8 cellular contexts compared by ENCODE assay signal in genomic region chr6:12007915-12008286, GRCh38. TPM values are rescaled to one million over a fixed set of nuclear protein-coding genes. Genes with fewer than 3 reads are reported as not detected.
DNase-seq lines count a peak whose midpoint lies in the region; ATAC-seq lines count a peak whose summit lies in the region.

No MANE protein-coding gene starts in this region.

- no peaks in the 10 kb centered on the region for H3K27me3 Mint-ChIP-seq in activated CD8-positive, alpha-beta memory T cell treated with anti-CD3 and anti-CD28 coated beads, Interleukin-2, amount 10 ng/mL, durations not matched to agents 7 days and 5 days
- H3K27me3 Mint-ChIP-seq in activated naive CD8-positive, alpha-beta T cell treated with anti-CD3 and anti-CD28 coated beads, Interleukin-2, amount 50 U/mL, for 24 hours, result no peaks in the 10 kb centered on the region

- 77% methylated on average over 4 of the region's 4 CpGs for WGBS in thymus

- no peaks in the 10 kb centered on the region for H3K9me3 Mint-ChIP-seq in activated CD8-positive, alpha-beta memory T cell treated with anti-CD3 and anti-CD28 coated beads, Interleukin-2, amount 10 ng/mL, durations not matched to agents 7 days and 5 days (ENCODE audit: low read depth)
- no peaks in the 10 kb centered on the region for H3K9me3 Mint-ChIP-seq in activated naive CD8-positive, alpha-beta T cell treated with anti-CD3 and anti-CD28 coated beads, Interleukin-2, amount 50 U/mL, for 24 hours

- no peaks in the 10 kb centered on the region for H3K36me3 Mint-ChIP-seq in activated CD8-positive, alpha-beta memory T cell treated with anti-CD3 and anti-CD28 coated beads, Interleukin-2, amount 10 ng/mL, durations not matched to agents 7 days and 5 days
- H3K36me3 Mint-ChIP-seq in activated naive CD8-positive, alpha-beta T cell treated with anti-CD3 and anti-CD28 coated beads, Interleukin-2, amount 50 U/mL, for 24 hours (ENCODE audit: low read depth), result no peaks in the 10 kb centered on the region

- H3K27ac Mint-ChIP-seq in activated CD8-positive, alpha-beta memory T cell treated with anti-CD3 and anti-CD28 coated beads, Interleukin-2, amount 10 ng/mL, durations not matched to agents 7 days and 5 days, result peak overlapping the region; percentile 99
- H3K27ac Mint-ChIP-seq in activated naive CD8-positive, alpha-beta T cell treated with anti-CD3 and anti-CD28 coated beads, Interleukin-2, amount 50 U/mL, for 24 hours, result peak overlapping the region; percentile 99

- peaks cover 19% of the 10 kb centered on the region for H3K4me1 Mint-ChIP-seq in activated CD8-positive, alpha-beta memory T cell treated with anti-CD3 and anti-CD28 coated beads, Interleukin-2, amount 10 ng/mL, durations not matched to agents 7 days and 5 days
- H3K4me1 Mint-ChIP-seq in activated naive CD8-positive, alpha-beta T cell treated with anti-CD3 and anti-CD28 coated beads, Interleukin-2, amount 50 U/mL, for 24 hours, result peaks cover 27% of the 10 kb centered on the region

- peak overlapping the region; percentile 84 for H3K4me3 ChIP-seq in thymus (ENCODE audit: low read length)

- no peaks in the 10 kb centered on the region for H3K27me3 ChIP-seq in thymus (ENCODE audit: control insufficient read depth, insufficient read depth)

- DNase-seq in activated CD8-positive, alpha-beta memory T cell treated with anti-CD3 and anti-CD28 coated beads, Interleukin-2, amount 10 ng/mL, durations not matched to agents 7 days and 5 days, result no peak
- no peak for DNase-seq in activated CD8-positive, alpha-beta memory T cell treated with anti-CD3 and anti-CD28 coated beads, Interleukin-2, amount 50 U/mL, for 4 hours
- DNase-seq in activated naive CD8-positive, alpha-beta T cell treated with anti-CD3 and anti-CD28 coated beads, Interleukin-2, amount 50 U/mL, for 24 hours, result no peak
- DNase-seq in kidney tubule cell (ENCODE audit: low spot score) (peak; percentile 51), RKO (ENCODE audit: low spot score) (no peak), superior temporal gyrus (ENCODE audit: extremely low spot score) (no peak)

- CTCF ChIA-PET in activated CD8-positive, alpha-beta memory T cell treated with anti-CD3 and anti-CD28 coated beads, Interleukin-2, amount 10 ng/mL, durations not matched to agents 7 days and 5 days (lab: Charles Lee), result no interaction called here

- no peaks in the 10 kb centered on the region for H3K36me3 ChIP-seq in thymus (ENCODE audit: control insufficient read depth, insufficient read depth)

- H3K27ac ChIP-seq in thymus (ENCODE audit: low read depth), result peak overlapping the region; percentile 99

- no peak for ATAC-seq in activated CD8-positive, alpha-beta memory T cell treated with anti-CD3 and anti-CD28 coated beads, Interleukin-2, amount 10 ng/mL, durations not matched to agents 7 days and 5 days
- no peak for ATAC-seq in activated naive CD8-positive, alpha-beta T cell treated with anti-CD3 and anti-CD28 coated beads, Interleukin-2, amount 50 U/mL, for 24 hours
- ATAC-seq in GM21528 (IDR thresholded peaks at IDR 0.05; ENCODE audit: low FRiP score, unreplicated experiment), result no peak

- peaks cover 9% of the 10 kb centered on the region for H3K4me1 ChIP-seq in thymus (ENCODE audit: control insufficient read depth, insufficient read depth, low read length)

- H3K9me3 ChIP-seq in thymus (ENCODE audit: control insufficient read depth), result no peaks in the 10 kb centered on the region

- H3K4me3 Mint-ChIP-seq in activated CD8-positive, alpha-beta memory T cell treated with anti-CD3 and anti-CD28 coated beads, Interleukin-2, amount 10 ng/mL, durations not matched to agents 7 days and 5 days, result peak overlapping the region; percentile 88
- peak overlapping the region; percentile 98 for H3K4me3 Mint-ChIP-seq in activated naive CD8-positive, alpha-beta T cell treated with anti-CD3 and anti-CD28 coated beads, Interleukin-2, amount 50 U/mL, for 24 hours

RNA-seq across cellular contexts. Expression of gene HIVEP1, which starts 4.2 kb away (rescaled TPM):
- 10 to 100 TPM; 31.1 to 42.0 TPM for total RNA-seq in activated CD8-positive, alpha-beta memory T cell treated with anti-CD3 and anti-CD28 coated beads, Interleukin-2, amount 10 ng/mL, durations not matched to agents 7 days and 5 days
- 8.7 TPM for polyA plus RNA-seq in thymus
